11 cellular contexts compared by ENCODE assay signal in genomic region chr7:70072220-70072619, GRCh38.
DNase-seq lines count a peak whose midpoint lies in the region; ATAC-seq and TF ChIP-seq lines count a peak whose summit lies in the region.
"Had no signal": no experiment of that assay in that cellular context is flagged by ENCODE, and none has a peak within 500 bp of the region (broad histone marks: within the 10 kb centered on the region; RNA-seq: fewer than 3 reads in every experiment).

No MANE protein-coding gene starts in this region.

- H3K79me1 ChIP-seq in H9 (ENCODE audit: insufficient read depth, low read depth, low read length, poor library complexity, severe bottlenecking): no peaks in the 10 kb centered on the region

- H2BK15ac ChIP-seq in H9 (ENCODE audit: low read depth, low read length): no peak overlapping the region

- no peak overlapping the region for H2AFZ ChIP-seq in GM23248
- H2AFZ ChIP-seq in fibroblast of lung (ENCODE audit: low read length): no peak overlapping the region
- no peak overlapping the region for H2AFZ ChIP-seq in H9 (ENCODE audit: low read length)

- no peaks in the 10 kb centered on the region for H3F3A ChIP-seq in GM23248 (ENCODE audit: insufficient read depth)

- peaks cover 33% of the 10 kb centered on the region for H3K4me1 Mint-ChIP-seq in osteocyte (ENCODE audit: unreplicated experiment)
- H3K4me1 Mint-ChIP-seq in immature natural killer cell: no peaks in the 10 kb centered on the region
- no peaks in the 10 kb centered on the region for H3K4me1 Mint-ChIP-seq in H9

- H3K14ac ChIP-seq in H9 (ENCODE audit: insufficient read depth, low read length): no peak overlapping the region

- H3K36me3 Mint-ChIP-seq in osteocyte (ENCODE audit: unreplicated experiment) (peaks cover 1% of the 10 kb centered on the region), immature natural killer cell (no peaks in the 10 kb centered on the region), H9 (ENCODE audit: insufficient read depth in 1 of 3, low read depth in 3 of 3) (no peaks in the 10 kb centered on the region)

- H3K79me2 ChIP-seq in GM23248 (ENCODE audit: insufficient read depth) (no peaks in the 10 kb centered on the region), fibroblast of lung (ENCODE audit: control insufficient read depth, insufficient read depth, low read length) (no peaks in the 10 kb centered on the region), H9 (ENCODE audit: insufficient read depth, low read length) (no peaks in the 10 kb centered on the region)

- H2BK120ac ChIP-seq in H9 (ENCODE audit: low read depth, low read length, poor library complexity, severe bottlenecking): no peak overlapping the region

- H3K9me2 ChIP-seq in GM23248 (ENCODE audit: insufficient read depth): no peaks in the 10 kb centered on the region

- no peak overlapping the region for H4K8ac ChIP-seq in H9 (replicated peaks; ENCODE audit: insufficient read length, low read depth, low read length)

- no peak overlapping the region for H3K9ac ChIP-seq in GM23248
- H3K9ac ChIP-seq in fibroblast of lung (ENCODE audit: insufficient read depth, low read length): no peak overlapping the region
- H3K9ac ChIP-seq in H9 (ENCODE audit: extremely low read depth, insufficient read length, low read length): no peak overlapping the region

- in situ Hi-C loops in GM23248 (cut with MboI): no loop called here

- TF ChIP-seq CTCF in fibroblast of lung (conservative IDR thresholded peaks at IDR 0.05 in 1 of 2, IDR thresholded peaks at IDR 0.05 in 1 of 2; ENCODE audit: low read depth in 1 of 2, low read length in 2 of 2) (no peak), osteocyte (IDR thresholded peaks at IDR 0.05) (no peak), H9 (conservative IDR thresholded peaks at IDR 0.05) (no peak)

- no peaks in the 10 kb centered on the region for H3K23me2 ChIP-seq in H9 (ENCODE audit: insufficient read length, low read depth, low read length, poor library complexity, severe bottlenecking)

- no peaks in the 10 kb centered on the region for H3K27me3 ChIP-seq in GM23248 (replicated peaks; ENCODE audit: insufficient read depth)
- no peaks in the 10 kb centered on the region for H3K27me3 ChIP-seq in fibroblast of lung (ENCODE audit: control insufficient read depth, insufficient read depth, low read length)
- H3K27me3 ChIP-seq in H9 (ENCODE audit: insufficient read depth, low read length): no peaks in the 10 kb centered on the region

- H4K20me1 ChIP-seq in GM23248 (ENCODE audit: insufficient read depth) (no peaks in the 10 kb centered on the region), fibroblast of lung (ENCODE audit: control insufficient read depth, extremely low read depth, insufficient read depth, low read length) (no peaks in the 10 kb centered on the region), H9 (ENCODE audit: control insufficient read depth, insufficient read depth, insufficient read length) (no peaks in the 10 kb centered on the region)

- H2AK5ac ChIP-seq in H9 (ENCODE audit: insufficient read length, low read length): no peak overlapping the region

- H3T11ph ChIP-seq in H9 (ENCODE audit: low read length): no peak overlapping the region

- peak overlapping the region; percentile 77 for H3K27ac Mint-ChIP-seq in osteocyte (ENCODE audit: unreplicated experiment)
- no peak overlapping the region for H3K27ac Mint-ChIP-seq in immature natural killer cell
- no peak overlapping the region for H3K27ac Mint-ChIP-seq in H9

- H3K9me3 Mint-ChIP-seq in osteocyte (ENCODE audit: unreplicated experiment) (no peaks in the 10 kb centered on the region), immature natural killer cell (no peaks in the 10 kb centered on the region), H9 (no peaks in the 10 kb centered on the region)

- H3K36me3 ChIP-seq in GM23248 (ENCODE audit: low read depth) (no peaks in the 10 kb centered on the region), fibroblast of lung (ENCODE audit: control insufficient read depth, insufficient read depth, low read length) (no peaks in the 10 kb centered on the region)

- H3K27ac ChIP-seq in GM23248 (no peak overlapping the region), fibroblast of lung (ENCODE audit: insufficient read depth, low read length) (no peak overlapping the region), H9 (ENCODE audit: insufficient read length, low read depth, low read length) (no peak overlapping the region)
- H3K27ac ChIP-seq: VCaP had no signal

- no peak overlapping the region for H4K5ac ChIP-seq in H9 (ENCODE audit: insufficient read length, low read depth, low read length)

- H2BK12ac ChIP-seq in H9 (ENCODE audit: insufficient read length, low read depth, low read length): no peak overlapping the region

- H2BK5ac ChIP-seq in H9 (ENCODE audit: insufficient read length, low read length): no peak overlapping the region

- no peaks in the 10 kb centered on the region for H3K27me3 Mint-ChIP-seq in osteocyte (ENCODE audit: unreplicated experiment)
- peaks cover 0 to 3% (median 0%) of the 10 kb centered on the region in 3 donors for H3K27me3 Mint-ChIP-seq in immature natural killer cell (ENCODE audit: low read depth in 3 of 3)
- H3K27me3 Mint-ChIP-seq in H9 (ENCODE audit: low read depth): no peaks in the 10 kb centered on the region

- H3K23ac ChIP-seq in H9 (ENCODE audit: insufficient read length, low read depth, low read length): no peak overlapping the region

- no peak for ATAC-seq in HG03196 (IDR thresholded peaks at IDR 0.05; ENCODE audit: unreplicated experiment)

- no peak overlapping the region for H3K4me2 ChIP-seq in GM23248 (ENCODE audit: unreplicated experiment)
- no peak overlapping the region for H3K4me2 ChIP-seq in fibroblast of lung (ENCODE audit: extremely low read depth, insufficient read depth, low read length)
- H3K4me2 ChIP-seq in H9 (ENCODE audit: insufficient read depth, insufficient read length, low read length): no peak overlapping the region

- no peak overlapping the region for H3K4me3 ChIP-seq in GM23248
- H3K4me3 ChIP-seq in fibroblast of lung (replicated peaks in 1 of 4; ENCODE audit: control extremely low read depth in 1 of 4, insufficient read depth in 1 of 4, low read depth in 3 of 4, low read length in 4 of 4): no peak overlapping the region

- DNase-seq in GM23248 (peak; percentile 2), NCI-H510A (lab: John Stamatoyannopoulos, UW) (peak; percentile 39), fibroblast of lung (ENCODE audit: low read depth in 2 of 2) (peak; percentile 89), osteocyte (ENCODE audit: extremely low spot score, unreplicated experiment) (no peak), immature natural killer cell (no peak), cortex of kidney (lab: John Stamatoyannopoulos, UW) (no peak), H9 (no peak)
- DNase-seq: activated effector memory CD4-positive, alpha-beta T cell treated with anti-CD3 and anti-CD28 coated beads, Interleukin-2, amount 50 U/mL, for 16 hours; effector CD8-positive, alpha-beta T cell had no signal

- no peak overlapping the region for H2BK20ac ChIP-seq in H9 (ENCODE audit: low read depth, low read length, poor library complexity, severe bottlenecking)

- H3K56ac ChIP-seq in H9 (ENCODE audit: insufficient read length, low read depth, low read length): no peak overlapping the region

- H3K4me1 ChIP-seq in GM23248 (ENCODE audit: insufficient read depth): no peaks in the 10 kb centered on the region
- no peaks in the 10 kb centered on the region for H3K4me1 ChIP-seq in fibroblast of lung (ENCODE audit: control insufficient read depth, extremely low read depth, insufficient read depth, low read length)
- no peaks in the 10 kb centered on the region for H3K4me1 ChIP-seq in H9 (ENCODE audit: insufficient read depth, low read length)

- 49 to 57% methylated on average over 2 of the region's 2 CpGs for WGBS in GM23248 (ENCODE audit: low coverage in 1 of 2, low lambda C conversion rate in 2 of 2, missing lambda C conversion rate in 2 of 2), 2 experiments
- WGBS in H9 (ENCODE audit: extremely low coverage, insufficient read length, low lambda C conversion rate): no CpG with 5 or more reads among the region's 2 CpGs

- H4K91ac ChIP-seq in H9 (ENCODE audit: insufficient read length, low read depth, low read length): no peak overlapping the region

- H3K18ac ChIP-seq in H9 (ENCODE audit: insufficient read length, low read depth, low read length): no peak overlapping the region

- no peak overlapping the region for H3K4me3 Mint-ChIP-seq in osteocyte (ENCODE audit: unreplicated experiment)
- no peak overlapping the region for H3K4me3 Mint-ChIP-seq in immature natural killer cell
- no peak overlapping the region for H3K4me3 Mint-ChIP-seq in H9

- no peak overlapping the region for H3K4ac ChIP-seq in H9 (ENCODE audit: low read depth, low read length)

- H3K9me3 ChIP-seq in GM23248 (ENCODE audit: low read depth) (no peaks in the 10 kb centered on the region), fibroblast of lung (ENCODE audit: control insufficient read depth, insufficient read depth, low read depth, low read length) (no peaks in the 10 kb centered on the region), H9 (ENCODE audit: control insufficient read depth, low read depth, low read length) (no peaks in the 10 kb centered on the region)

Comparison
In these comparisons a context has a peak if more than half of its experiments do, and no peak if none do; other contexts are left out.
1. DNase-seq: peak in GM23248 (single experiment), NCI-H510A (single experiment) and fibroblast of lung (2 of 2); none in osteocyte (single experiment), immature natural killer cell (0 of 3), cortex of kidney (single experiment) and H9 (single experiment).